19 cellular contexts compared by ENCODE assay signal in genomic region chr3:101926594-101927105, GRCh38.
DNase-seq lines count a peak whose midpoint lies in the region; ATAC-seq, FAIRE-seq and TF ChIP-seq lines count a peak whose summit lies in the region.
"Had no signal": no experiment of that assay in that cellular context is flagged by ENCODE, and none has a peak within 500 bp of the region (broad histone marks: within the 10 kb centered on the region; RNA-seq: fewer than 3 reads in every experiment).

No MANE protein-coding gene starts in this region.

- H3K4me3 ChIP-seq in epithelial cell of esophagus (ENCODE audit: low read length) (no peak overlapping the region), testis (no peak overlapping the region)
- H3K4me3 ChIP-seq: HAP-1, stomach had no signal

- H3K27me3 ChIP-seq in testis: no peaks in the 10 kb centered on the region
- H3K27me3 ChIP-seq: BE2C had no signal

- H3K27ac ChIP-seq in testis: no peak overlapping the region

- H3K4me3 Mint-ChIP-seq in natural killer cell treated with Interleukin-12 subunit alpha and Interleukin-12 subunit beta and Interleukin-15 and Interleukin-18, amount 100 ng/mL, for 72 hours: peak overlapping the region; percentile 41
- H3K4me3 Mint-ChIP-seq in natural killer cell: no peak overlapping the region
- H3K4me3 Mint-ChIP-seq: dendritic cell treated with granulocyte-macrophage colony-stimulating factor and Interleukin-4, amounts not matched to agents 40 ng/mL and 50 ng/mL, for 4 days; naive B cell had no signal

- intact Hi-C loops in natural killer cell (cut with micrococcal nuclease) (no loop called here), testis (cut with DNase I; ENCODE audit: low total_unique reads) (no loop called here)

- H3K27me3 Mint-ChIP-seq in natural killer cell treated with Interleukin-12 subunit alpha and Interleukin-12 subunit beta and Interleukin-15 and Interleukin-18, amount 100 ng/mL, for 72 hours: no peaks in the 10 kb centered on the region
- no peaks in the 10 kb centered on the region for H3K27me3 Mint-ChIP-seq in natural killer cell (ENCODE audit: low read depth in 2 of 2)
- H3K27me3 Mint-ChIP-seq: naive B cell had no signal

- WGBS in testis, 2 donors: 42 to 49% methylated on average over 7 of the region's 7 CpGs

- peaks cover 5% of the 10 kb centered on the region for H3K9me3 Mint-ChIP-seq in natural killer cell treated with Interleukin-12 subunit alpha and Interleukin-12 subunit beta and Interleukin-15 and Interleukin-18, amount 100 ng/mL, for 72 hours
- H3K9me3 Mint-ChIP-seq in natural killer cell: no peaks in the 10 kb centered on the region
- H3K9me3 Mint-ChIP-seq: dendritic cell treated with granulocyte-macrophage colony-stimulating factor and Interleukin-4, amounts not matched to agents 40 ng/mL and 50 ng/mL, for 4 days had no signal

- peaks cover 19% of the 10 kb centered on the region for H3K36me3 Mint-ChIP-seq in natural killer cell treated with Interleukin-12 subunit alpha and Interleukin-12 subunit beta and Interleukin-15 and Interleukin-18, amount 100 ng/mL, for 72 hours
- no peaks in the 10 kb centered on the region for H3K36me3 Mint-ChIP-seq in natural killer cell
- H3K36me3 Mint-ChIP-seq: naive B cell had no signal

- TF ChIP-seq POLR2A in testis (IDR thresholded peaks at IDR 0.05): no peak

- no peak for DNase-seq in natural killer cell treated with Interleukin-12 subunit alpha and Interleukin-12 subunit beta and Interleukin-15 and Interleukin-18, amount 100 ng/mL, for 72 hours (ENCODE audit: low spot score)
- no peak for DNase-seq in natural killer cell
- peak; percentile 25 for DNase-seq in NCI-H774 (lab: John Stamatoyannopoulos, UW)
- DNase-seq in epithelial cell of esophagus (ENCODE audit: low read depth): peak; percentile 80
- peak; percentile 47 for DNase-seq in urothelium cell line (ENCODE audit: low spot score)
- no peak for DNase-seq in testis
- DNase-seq in NAMALWA (ENCODE audit: low spot score): no peak
- DNase-seq: activated CD4-positive, CD25-positive, alpha-beta regulatory T cell treated with anti-CD3 and anti-CD28 coated beads, Interleukin-2, amount 50 U/mL, for 72 hours; activated T-cell treated with anti-CD3 and anti-CD28 coated beads for 4 hours; BE2C; islet precursor cell; naive B cell; NCI-H1694 treated with DMSO at 0.1 percent for 48 hours; stomach had no signal

- TF ChIP-seq CTCF in natural killer cell (IDR thresholded peaks at IDR 0.05) (no peak), epithelial cell of esophagus (IDR thresholded peaks at IDR 0.05; ENCODE audit: insufficient read depth, low read depth, low read length, missing control alignments) (no peak), testis (IDR thresholded peaks at IDR 0.05) (no peak)

- H3K9me3 ChIP-seq in testis: no peaks in the 10 kb centered on the region
- H3K9me3 ChIP-seq: BE2C, HAP-1, stomach had no signal

- peak overlapping the region in 1 of 2 donors; percentile 7 for H3K27ac Mint-ChIP-seq in natural killer cell treated with Interleukin-12 subunit alpha and Interleukin-12 subunit beta and Interleukin-15 and Interleukin-18, amount 100 ng/mL, for 72 hours
- H3K27ac Mint-ChIP-seq in natural killer cell: no peak overlapping the region
- H3K27ac Mint-ChIP-seq: dendritic cell treated with granulocyte-macrophage colony-stimulating factor and Interleukin-4, amounts not matched to agents 40 ng/mL and 50 ng/mL, for 4 days had no signal

- peaks cover 25 to 34% of the 10 kb centered on the region in 2 donors for H3K4me1 Mint-ChIP-seq in natural killer cell treated with Interleukin-12 subunit alpha and Interleukin-12 subunit beta and Interleukin-15 and Interleukin-18, amount 100 ng/mL, for 72 hours (ENCODE audit: low read depth in 2 of 2)
- H3K4me1 Mint-ChIP-seq in natural killer cell: peaks cover 0 to 5% of the 10 kb centered on the region in 2 donors

- H3K4me1 ChIP-seq in testis: no peaks in the 10 kb centered on the region
- H3K4me1 ChIP-seq: BE2C, HAP-1 had no signal

- ATAC-seq in natural killer cell treated with Interleukin-12 subunit alpha and Interleukin-12 subunit beta and Interleukin-15 and Interleukin-18, amount 100 ng/mL, for 72 hours: peak in 1 of 2 donors; percentile 28
- ATAC-seq in natural killer cell (no peak), HG03095 (IDR thresholded peaks at IDR 0.05; ENCODE audit: unreplicated experiment) (no peak)
- ATAC-seq: sciatic nerve had no signal

- no peak for FAIRE-seq in urothelium cell line (lab: Jason Lieb, UNC)
- FAIRE-seq: frontal cortex had no signal

- H3K36me3 ChIP-seq in testis (ENCODE audit: low read depth, missing control alignments): no peaks in the 10 kb centered on the region
- H3K36me3 ChIP-seq: BE2C, HAP-1, stomach had no signal

Comparison
In these comparisons a context has a peak if more than half of its experiments do, and no peak if none do; other contexts are left out.
1. DNase-seq: peak in NCI-H774 (single experiment), epithelial cell of esophagus (single experiment) and urothelium cell line (single experiment); none in natural killer cell treated with Interleukin-12 subunit alpha and Interleukin-12 subunit beta and Interleukin-15 and Interleukin-18, amount 100 ng/mL, for 72 hours (single experiment), natural killer cell (single experiment), testis (single experiment) and NAMALWA (single experiment).